8 cellular contexts compared by ENCODE assay signal in genomic region chr1:111515291-111516007, GRCh38. TPM values are rescaled to one million over a fixed set of nuclear protein-coding genes. Genes with fewer than 3 reads are reported as not detected.
A peak's percentile ranks its signal among the peaks of the same experiment; 100 is the strongest.
DNase-seq lines count a peak whose midpoint lies in the region; ATAC-seq and TF ChIP-seq lines count a peak whose summit lies in the region.

No MANE protein-coding gene starts in this region.

- H3K23ac ChIP-seq in mesendoderm (ENCODE audit: low read length) = no peak overlapping the region

- no peak overlapping the region for H2AK5ac ChIP-seq in mesendoderm (ENCODE audit: low read length)

- peak overlapping the region; percentile 75 for H3K4me3 Mint-ChIP-seq in GM23338

- H3K9ac ChIP-seq in fibroblast of lung (ENCODE audit: insufficient read depth, low read length) (no peak overlapping the region), mesendoderm (ENCODE audit: low read length) (no peak overlapping the region)

- no peaks in the 10 kb centered on the region for H3K9me3 ChIP-seq in fibroblast of lung (ENCODE audit: control insufficient read depth, insufficient read depth, low read depth, low read length)

- H3K4ac ChIP-seq in mesendoderm (ENCODE audit: low read depth, low read length) = no peak overlapping the region

- H4K8ac ChIP-seq in mesendoderm (ENCODE audit: low read depth, low read length) = no peak overlapping the region

- no peak overlapping the region for H3K18ac ChIP-seq in mesendoderm (ENCODE audit: low read length)

- H3K27me3 Mint-ChIP-seq in GM23338 (ENCODE audit: insufficient read depth, low read depth, poor library complexity) = peaks cover 12% of the 10 kb centered on the region

- H3K79me1 ChIP-seq in mesendoderm (ENCODE audit: low read length) = no peaks in the 10 kb centered on the region

- no peak overlapping the region for H3K27ac ChIP-seq in GM23338 (ENCODE audit: low read depth)
- no peak overlapping the region for H3K27ac ChIP-seq in fibroblast of lung (ENCODE audit: insufficient read depth, low read length)
- H3K27ac ChIP-seq in mesendoderm (ENCODE audit: low read depth, low read length) = no peak overlapping the region

- H3K9me3 Mint-ChIP-seq in GM23338 = no peaks in the 10 kb centered on the region; the same call in 2 of the 3 replicates

- H3K4me1 Mint-ChIP-seq in GM23338 = peaks cover 5% of the 10 kb centered on the region; the same call in 2 of the 3 replicates

- H2BK5ac ChIP-seq in mesendoderm (ENCODE audit: low read length) = no peak overlapping the region

- intact Hi-C loops in posterior vena cava (cut with DNase I) = no loop called here

- no peaks in the 10 kb centered on the region for H3K36me3 ChIP-seq in GM23338 (ENCODE audit: insufficient read depth)
- no peaks in the 10 kb centered on the region for H3K36me3 ChIP-seq in fibroblast of lung (ENCODE audit: control insufficient read depth, insufficient read depth, low read length)
- H3K36me3 ChIP-seq in mesendoderm (ENCODE audit: control insufficient read depth, insufficient read depth, low read length) = no peaks in the 10 kb centered on the region

- H3K4me3 ChIP-seq in GM23338 (peak overlapping the region; percentile 59), fibroblast of lung (replicated peaks in 1 of 4; ENCODE audit: control extremely low read depth in 1 of 4, insufficient read depth in 1 of 4, low read depth in 3 of 4, low read length in 4 of 4) (peak overlapping the region; percentile 8 to 41 (median 26)), mesendoderm (ENCODE audit: low read length) (no peak overlapping the region)

- H3K27ac Mint-ChIP-seq in GM23338 = no peak overlapping the region

- H3K4me2 ChIP-seq in GM23338 (peak overlapping the region; percentile 82), fibroblast of lung (ENCODE audit: extremely low read depth, insufficient read depth, low read length) (peak overlapping the region; percentile 69), mesendoderm (ENCODE audit: low read length) (no peak overlapping the region)

- no peaks in the 10 kb centered on the region for H3F3A ChIP-seq in GM23338 (replicated peaks; ENCODE audit: low read depth)

- H3K36me3 Mint-ChIP-seq in GM23338 (ENCODE audit: low read depth) = no peaks in the 10 kb centered on the region

- H4K20me1 ChIP-seq in GM23338 (replicated peaks; ENCODE audit: insufficient read depth) (no peaks in the 10 kb centered on the region), fibroblast of lung (ENCODE audit: control insufficient read depth, extremely low read depth, insufficient read depth, low read length) (no peaks in the 10 kb centered on the region)

- H3K79me2 ChIP-seq in GM23338 (replicated peaks; ENCODE audit: insufficient read depth) (no peaks in the 10 kb centered on the region), fibroblast of lung (ENCODE audit: control insufficient read depth, insufficient read depth, low read length) (no peaks in the 10 kb centered on the region), mesendoderm (ENCODE audit: control insufficient read depth, insufficient read depth, low read length) (no peaks in the 10 kb centered on the region)

- H3K9me2 ChIP-seq in GM23338 (ENCODE audit: insufficient read depth) = no peaks in the 10 kb centered on the region

- H2BK15ac ChIP-seq in mesendoderm (replicated peaks; ENCODE audit: low read depth) = no peak overlapping the region

- no peak overlapping the region for H3K56ac ChIP-seq in mesendoderm (ENCODE audit: low read length)

- TF ChIP-seq CTCF in GM23338 (conservative IDR thresholded peaks at IDR 0.05; ENCODE audit: low read depth in 2 of 2) (no peak), fibroblast of lung (conservative IDR thresholded peaks at IDR 0.05 in 1 of 2, IDR thresholded peaks at IDR 0.05 in 1 of 2; ENCODE audit: low read depth in 1 of 2, low read length in 2 of 2) (no peak)

- ATAC-seq in GM23338 = peak; percentile 75

- H3K4me1 ChIP-seq in GM23338 (ENCODE audit: insufficient read depth) (peaks cover 4% of the 10 kb centered on the region; the same call in 1 of the 2 replicates), fibroblast of lung (ENCODE audit: control insufficient read depth, extremely low read depth, insufficient read depth, low read length) (peaks cover 2% of the 10 kb centered on the region), mesendoderm (ENCODE audit: control insufficient read depth, low read depth, low read length) (no peaks in the 10 kb centered on the region)

- H3K27me3 ChIP-seq in GM23338 (ENCODE audit: insufficient read depth) (peaks cover 11% of the 10 kb centered on the region; the same call in 1 of the 2 replicates), fibroblast of lung (ENCODE audit: control insufficient read depth, insufficient read depth, low read length) (no peaks in the 10 kb centered on the region), mesendoderm (ENCODE audit: insufficient read depth, low read length, poor library complexity) (no peaks in the 10 kb centered on the region)

- H2BK120ac ChIP-seq in mesendoderm (ENCODE audit: low read depth, low read length) = no peak overlapping the region

- no CpG with 5 or more reads among the region's 40 CpGs for whole genome bisulfite sequencing in mesendoderm (ENCODE audit: extremely low coverage, insufficient coverage, low lambda C conversion rate)

- H2AFZ ChIP-seq in GM23338 (peak overlapping the region; percentile 100), fibroblast of lung (ENCODE audit: low read length) (peak overlapping the region; percentile 50)

- DNase-seq in AG08396 (ENCODE audit: low spot score) (peak; percentile 65), GM23338 (ENCODE audit: low spot score) (peak; percentile 71), fibroblast of lung (ENCODE audit: low read depth in 2 of 2) (peak; percentile 29 to 72), posterior vena cava (ENCODE audit: low spot score) (peak; percentile 93), mesendoderm (no peak), NCI-H2081 (lab: John Stamatoyannopoulos, UW) (no peak), mesenteric fat pad (ENCODE audit: low spot score) (no peak)
- peak; percentile 34 to 42 for DNase-seq in activated CD4-positive, alpha-beta T cell treated with anti-CD3 and anti-CD28 coated beads, Interleukin-2, amount 50 U/mL, for 48 hours

- H4K5ac ChIP-seq in mesendoderm (ENCODE audit: low read length) = no peak overlapping the region

TF ChIP-seq in GM23338, 12 proteins besides CTCF, POLR2A, EP300 and RAD21:
- TF ChIP-seq ZNF114 (CRISPR knock-in tag; IDR thresholded peaks at IDR 0.05) = no peak

RNA-seq across cellular contexts. Expression of gene ADORA3, which starts 12.0 kb away (rescaled TPM):
- total RNA-seq in GM23338 (2014; rRNA removed; shearing (Covaris generic)) = not detected in 2 replicates
- polyA plus RNA-seq in GM23338 (2016; fragmentation: Nextera tagmentation; extraction: Ambion mirVana) (not detected in 2 replicates), fibroblast of lung (not detected in 2 replicates)
- total RNA-seq in fibroblast of lung (not detected in 2 replicates), posterior vena cava (10 to 100 TPM; 10.3 to 17.5 TPM), mesenteric fat pad (17.2 TPM)
- polyA plus RNA-seq in fibroblast of lung (2012) = not detected in 2 replicates
- not detected in 2 replicates for polyA minus RNA-seq in fibroblast of lung (ENCODE audit: low replicate concordance)
- not detected for polyA plus RNA-seq in mesendoderm (2013, experiment 1 of 2)
- polyA plus RNA-seq in mesendoderm (2013, experiment 2 of 2) = not detected

RNA-seq across cellular contexts. Expression of gene TMIGD3, which starts 12.0 kb away (rescaled TPM):
- not detected in 2 replicates for total RNA-seq in GM23338 (2014; rRNA removed; shearing (Covaris generic))
- polyA plus RNA-seq in GM23338 (2016; fragmentation: Nextera tagmentation; extraction: Ambion mirVana) (not detected in 2 replicates), fibroblast of lung (not detected in 2 replicates)
- total RNA-seq in fibroblast of lung (not detected in 2 replicates), posterior vena cava (1 to 10 TPM; 4.2 to 7.1 TPM), mesenteric fat pad (13.7 TPM)
- not detected in 2 replicates for polyA plus RNA-seq in fibroblast of lung (2012)
- polyA minus RNA-seq in fibroblast of lung (ENCODE audit: low replicate concordance) = not detected in 2 replicates
- 0.06 TPM for polyA plus RNA-seq in mesendoderm (2013, experiment 1 of 2)
- not detected for polyA plus RNA-seq in mesendoderm (2013, experiment 2 of 2)

RNA-seq across cellular contexts. Expression of gene C1orf162, which starts 41.7 kb away (rescaled TPM):
- total RNA-seq in GM23338 (2014; rRNA removed; shearing (Covaris generic)) = 0.16 and 0.69 TPM in 2 replicates
- polyA plus RNA-seq in GM23338 (2016; fragmentation: Nextera tagmentation; extraction: Ambion mirVana) = 0.28 and 0.47 TPM in 2 replicates
- 0.26 and 0.33 TPM in 2 replicates for total RNA-seq in fibroblast of lung
- polyA plus RNA-seq in fibroblast of lung = 0.03 and 0.11 TPM in 2 replicates
- 0.13 TPM in 1 of 2 replicates, not detected in the other for polyA plus RNA-seq in fibroblast of lung (2012)
- not detected in 2 replicates for polyA minus RNA-seq in fibroblast of lung (ENCODE audit: low replicate concordance)
- 10 to 100 TPM; 37.1 to 45.8 TPM for total RNA-seq in posterior vena cava
- 0.34 TPM for polyA plus RNA-seq in mesendoderm (2013, experiment 1 of 2)
- 0.20 TPM for polyA plus RNA-seq in mesendoderm (2013, experiment 2 of 2)
- total RNA-seq in mesenteric fat pad = 98.7 TPM

Comparison
In these comparisons a context has a peak if more than half of its experiments do, and no peak if none do; other contexts are left out.
1. DNase-seq: peak in AG08396 (single experiment), GM23338 (single experiment), activated CD4-positive, alpha-beta T cell treated with anti-CD3 and anti-CD28 coated beads, Interleukin-2, amount 50 U/mL, for 48 hours (2 of 2), fibroblast of lung (2 of 2) and posterior vena cava (single experiment); none in mesendoderm (single experiment), NCI-H2081 (0 of 2) and mesenteric fat pad (single experiment).
2. RNA of gene ADORA3, which starts 12.0 kb away (total RNA-seq): 10.3 to 17.5 TPM in posterior vena cava and 17.2 TPM in mesenteric fat pad (single experiment); not detected in GM23338 and not detected in fibroblast of lung; every median in the first group is over 10 times any median in the second.
3. RNA of gene C1orf162, which starts 41.7 kb away (total RNA-seq): 98.7 TPM in mesenteric fat pad (single experiment) and 37.1 to 45.8 TPM in posterior vena cava; 0.16 to 0.69 TPM in GM23338 and 0.26 to 0.33 TPM in fibroblast of lung; every median in the first group is over 10 times any median in the second.